16 cellular contexts compared by ENCODE assay signal in genomic region chr17:77638229-77638628, GRCh38.
"Had no signal": no experiment of that assay in that cellular context is flagged by ENCODE, and none has a peak within 500 bp of the region (broad histone marks: within the 10 kb centered on the region; RNA-seq: fewer than 3 reads in every experiment).

No MANE protein-coding gene starts in this region.

- H3K79me2 ChIP-seq: parathyroid adenoma had no signal

- H2AFZ ChIP-seq: parathyroid adenoma had no signal

- H3K36me3 ChIP-seq: heart left ventricle, stomach, thoracic aorta, transverse colon had no signal

- H3K4me1 ChIP-seq: heart left ventricle, parathyroid adenoma, psoas muscle, stomach, transverse colon had no signal

- ATAC-seq: heart left ventricle, natural killer cell, psoas muscle had no signal

- H3K9ac ChIP-seq: parathyroid adenoma had no signal

- H3K4me3 ChIP-seq: coronary artery, heart left ventricle, psoas muscle, stomach, thoracic aorta, transverse colon had no signal

- DNase-seq: effector CD4-positive, alpha-beta T cell; foreskin melanocyte; heart left ventricle; hippocampal formation; kidney glomerular epithelial cell; mammary epithelial cell; natural killer cell; psoas muscle; stimulated activated CD4-positive, alpha-beta T cell treated with anti-CD3 and anti-CD28 coated beads, Interleukin-2, amount 100 ng/mL, for 24 hours; stimulated activated CD4-positive, alpha-beta T cell treated with anti-CD3 and anti-CD28 coated beads, Interleukin-4, amount 100 ng/mL, for 4 hours; stimulated activated naive CD4-positive, alpha-beta T cell; stomach; transverse colon had no signal

- H3K9me3 ChIP-seq: heart left ventricle, psoas muscle, stomach, thoracic aorta, transverse colon had no signal

- H3K27ac ChIP-seq: coronary artery, heart left ventricle, parathyroid adenoma, psoas muscle, stomach, thoracic aorta, transverse colon had no signal
